Comparison of ENCODE assay signal across 22 cellular contexts in genomic region chr11:60777106-60777505, GRCh38. TPM values are rescaled to one million over a fixed set of nuclear protein-coding genes. Genes with fewer than 3 reads are reported as not detected.
A peak's percentile ranks its signal among the peaks of the same experiment; 100 is the strongest.
DNase-seq lines count a peak whose midpoint lies in the region; ATAC-seq and TF ChIP-seq lines count a peak whose summit lies in the region.
"Had no signal": no experiment of that assay in that cellular context is flagged by ENCODE, and none has a peak within 500 bp of the region (broad histone marks: within the 10 kb centered on the region; RNA-seq: fewer than 3 reads in every experiment).

No MANE protein-coding gene starts in this region.

- H3K27ac ChIP-seq in ACC112 (ENCODE audit: low read depth, low read length) (peak overlapping the region; percentile 64), GM23248 (peak overlapping the region; percentile 52)
- H3K27ac ChIP-seq: A549 had no signal

- H3F3A ChIP-seq in GM23248 (ENCODE audit: insufficient read depth) = peaks cover 17% of the 10 kb centered on the region

- H3K79me2 ChIP-seq in ACC112 (ENCODE audit: control insufficient read depth, insufficient read depth, low read length, unreplicated experiment) (no peaks in the 10 kb centered on the region), GM23248 (ENCODE audit: insufficient read depth) (no peaks in the 10 kb centered on the region)

- H3K27ac Mint-ChIP-seq in neural crest cell (ENCODE audit: unreplicated experiment) = peak overlapping the region; percentile 57
- no peak overlapping the region for H3K27ac Mint-ChIP-seq in activated naive CD4-positive, alpha-beta T cell treated with anti-CD3 and anti-CD28 coated beads, Interleukin-2, amount 10 ng/mL, durations not matched to agents 7 days and 5 days
- H3K27ac Mint-ChIP-seq in stimulated activated memory B cell treated with anti-CD40 and anti-IgM and Interleukin-4, amounts not matched to agents 10 μg/mL and 1 μg/mL and 100 μg/mL, for 72 hours = no peak overlapping the region
- H3K27ac Mint-ChIP-seq: CD14-positive monocyte, H9 had no signal

- in situ Hi-C loops in GM23248 (cut with MboI) = no loop called here

- H3K4me1 ChIP-seq in ACC112 (ENCODE audit: control insufficient read depth, insufficient read depth, low read length, unreplicated experiment) (peaks cover 17% of the 10 kb centered on the region), GM23248 (ENCODE audit: insufficient read depth) (peaks cover 17% of the 10 kb centered on the region), adipocyte (ENCODE audit: control insufficient read depth, insufficient read depth, low read length) (peaks cover 17% of the 10 kb centered on the region)

- H3K36me3 ChIP-seq in ACC112 (ENCODE audit: insufficient read depth, low read length) (no peaks in the 10 kb centered on the region), GM23248 (ENCODE audit: low read depth) (no peaks in the 10 kb centered on the region), adipocyte (ENCODE audit: control insufficient read depth, insufficient read depth, low read length, severe bottlenecking) (no peaks in the 10 kb centered on the region)

- no peak for DNase-seq in GM23248
- no peak for DNase-seq in adipocyte (ENCODE audit: low read depth)
- no peak for DNase-seq in neural crest cell (ENCODE audit: low read depth, low spot score)
- no peak for DNase-seq in activated naive CD4-positive, alpha-beta T cell treated with anti-CD3 and anti-CD28 coated beads, Interleukin-2, amount 10 ng/mL, durations not matched to agents 7 days and 5 days
- no peak for DNase-seq in amygdala (lab: John Stamatoyannopoulos, UW)
- DNase-seq: DMS 273 treated with DMSO at 0.1 percent for 48 hours, H9, MV-4-11, NCI-H1417 treated with DMSO at 0.1 percent for 48 hours, NCI-H2029, NCI-H2171, NCI-H748 treated with DMSO at 0.1 percent for 48 hours, OCI-M1, RPMI8226, SIG-M5 had no signal

- peaks cover 6% of the 10 kb centered on the region for H3K4me1 Mint-ChIP-seq in neural crest cell
- H3K4me1 Mint-ChIP-seq in activated naive CD4-positive, alpha-beta T cell treated with anti-CD3 and anti-CD28 coated beads, Interleukin-2, amount 10 ng/mL, durations not matched to agents 7 days and 5 days = peaks cover 7% of the 10 kb centered on the region
- peaks cover 31% of the 10 kb centered on the region for H3K4me1 Mint-ChIP-seq in stimulated activated memory B cell treated with anti-CD40 and anti-IgM and Interleukin-4, amounts not matched to agents 10 μg/mL and 1 μg/mL and 100 μg/mL, for 72 hours

- H3K4me2 ChIP-seq in GM23248 (ENCODE audit: unreplicated experiment) = peak overlapping the region; percentile 48
- H3K4me2 ChIP-seq: A549 had no signal

- H3K9me3 ChIP-seq in GM23248 (ENCODE audit: low read depth) = no peaks in the 10 kb centered on the region
- H3K9me3 ChIP-seq in adipocyte (ENCODE audit: control insufficient read depth, low read length) = peaks cover 7% of the 10 kb centered on the region
- H3K9me3 ChIP-seq: A549 had no signal

- peaks cover 2% of the 10 kb centered on the region for H3K27me3 Mint-ChIP-seq in neural crest cell (ENCODE audit: low read depth)
- peaks cover 33% of the 10 kb centered on the region for H3K27me3 Mint-ChIP-seq in activated naive CD4-positive, alpha-beta T cell treated with anti-CD3 and anti-CD28 coated beads, Interleukin-2, amount 10 ng/mL, durations not matched to agents 7 days and 5 days
- peaks cover 7% of the 10 kb centered on the region for H3K27me3 Mint-ChIP-seq in stimulated activated memory B cell treated with anti-CD40 and anti-IgM and Interleukin-4, amounts not matched to agents 10 μg/mL and 1 μg/mL and 100 μg/mL, for 72 hours

- no peaks in the 10 kb centered on the region for H3K36me3 Mint-ChIP-seq in neural crest cell (ENCODE audit: low read depth)
- H3K36me3 Mint-ChIP-seq in activated naive CD4-positive, alpha-beta T cell treated with anti-CD3 and anti-CD28 coated beads, Interleukin-2, amount 10 ng/mL, durations not matched to agents 7 days and 5 days = no peaks in the 10 kb centered on the region
- H3K36me3 Mint-ChIP-seq in stimulated activated memory B cell treated with anti-CD40 and anti-IgM and Interleukin-4, amounts not matched to agents 10 μg/mL and 1 μg/mL and 100 μg/mL, for 72 hours = no peaks in the 10 kb centered on the region
- H3K36me3 Mint-ChIP-seq: CD14-positive monocyte had no signal

- no peaks in the 10 kb centered on the region for H4K20me1 ChIP-seq in GM23248 (ENCODE audit: insufficient read depth)

- H3K4me3 ChIP-seq in ACC112 (ENCODE audit: low read depth, low read length) = no peak overlapping the region
- no peak overlapping the region for H3K4me3 ChIP-seq in GM23248
- peak overlapping the region; percentile 8 for H3K4me3 ChIP-seq in adipocyte (ENCODE audit: low read length)
- H3K4me3 ChIP-seq: A549, K562 had no signal

- TF ChIP-seq CTCF in neural crest cell (conservative IDR thresholded peaks at IDR 0.05) = no peak

- CTCF ChIA-PET in activated naive CD4-positive, alpha-beta T cell treated with anti-CD3 and anti-CD28 coated beads, Interleukin-2, amount 10 ng/mL, durations not matched to agents 7 days and 5 days (lab: Charles Lee) = interaction anchor here (1.0 to 4.0 kb wide), 8 partner anchors 9 to 138 kb away, joined by 3 to 22 read pairs (median 8); no protein-coding TSS in a partner anchor

- ATAC-seq in HG03196 (IDR thresholded peaks at IDR 0.05; ENCODE audit: unreplicated experiment) = no peak
- no peak for ATAC-seq in stimulated activated memory B cell treated with anti-CD40 and anti-IgM and Interleukin-4, amounts not matched to agents 10 μg/mL and 1 μg/mL and 100 μg/mL, for 72 hours
- ATAC-seq: A549, K562 had no signal

- WGBS in GM23248 (ENCODE audit: low coverage in 1 of 2, low lambda C conversion rate in 2 of 2, missing lambda C conversion rate in 2 of 2), 2 experiments = 54 to 64% methylated on average over 4 of the region's 4 CpGs

- H3K9ac ChIP-seq in GM23248 (peak overlapping the region; percentile 35), adipocyte (ENCODE audit: low read length) (no peak overlapping the region)

- no peaks in the 10 kb centered on the region for H3K9me3 Mint-ChIP-seq in neural crest cell
- H3K9me3 Mint-ChIP-seq in activated naive CD4-positive, alpha-beta T cell treated with anti-CD3 and anti-CD28 coated beads, Interleukin-2, amount 10 ng/mL, durations not matched to agents 7 days and 5 days = no peaks in the 10 kb centered on the region
- H3K9me3 Mint-ChIP-seq in stimulated activated memory B cell treated with anti-CD40 and anti-IgM and Interleukin-4, amounts not matched to agents 10 μg/mL and 1 μg/mL and 100 μg/mL, for 72 hours = no peaks in the 10 kb centered on the region

- H3K27me3 ChIP-seq in ACC112 (ENCODE audit: insufficient read depth, low read length) = peaks cover 12% of the 10 kb centered on the region; the same call in 1 of the 2 replicates
- peaks cover 19% of the 10 kb centered on the region; the same call in 1 of the 2 replicates for H3K27me3 ChIP-seq in GM23248 (replicated peaks; ENCODE audit: insufficient read depth)
- peaks cover 29% of the 10 kb centered on the region for H3K27me3 ChIP-seq in adipocyte (replicated peaks; ENCODE audit: control insufficient read depth, insufficient read depth, low read length)

- no peak overlapping the region for H3K4me3 Mint-ChIP-seq in neural crest cell
- H3K4me3 Mint-ChIP-seq in activated naive CD4-positive, alpha-beta T cell treated with anti-CD3 and anti-CD28 coated beads, Interleukin-2, amount 10 ng/mL, durations not matched to agents 7 days and 5 days = no peak overlapping the region
- H3K4me3 Mint-ChIP-seq in stimulated activated memory B cell treated with anti-CD40 and anti-IgM and Interleukin-4, amounts not matched to agents 10 μg/mL and 1 μg/mL and 100 μg/mL, for 72 hours = no peak overlapping the region
- H3K4me3 Mint-ChIP-seq: CD14-positive monocyte, H9 had no signal

- H3K9me2 ChIP-seq in GM23248 (ENCODE audit: insufficient read depth) = no peaks in the 10 kb centered on the region

- peak overlapping the region; percentile 18 for H2AFZ ChIP-seq in ACC112 (ENCODE audit: low read length, unreplicated experiment)
- peak overlapping the region; percentile 8; the same call in 1 of the 2 replicates for H2AFZ ChIP-seq in GM23248

RNA-seq across cellular contexts. Expression of gene MS4A10, which starts 8.0 kb away (rescaled TPM):
- total RNA-seq in GM23248 (2014; rRNA removed; shearing (Covaris generic)) = not detected in 2 replicates
- polyA plus RNA-seq in GM23248 (2016; fragmentation: Nextera tagmentation; extraction: Ambion mirVana) = not detected in 2 replicates
- not detected in 2 replicates for total RNA-seq in neural crest cell
- total RNA-seq: H9, K562, NCI-H460 had no signal
- polyA plus RNA-seq: A549, CD14-positive monocyte, K562 had no signal

RNA-seq across cellular contexts. Expression of gene MS4A15, which starts 20.4 kb away (rescaled TPM):
- total RNA-seq in GM23248 (2014; rRNA removed; shearing (Covaris generic)) = not detected in 2 replicates
- not detected in 2 replicates for polyA plus RNA-seq in GM23248 (2016; fragmentation: Nextera tagmentation; extraction: Ambion mirVana)
- total RNA-seq in neural crest cell = not detected in 2 replicates
- total RNA-seq: K562, NCI-H460 had no signal
- polyA plus RNA-seq: A549, CD14-positive monocyte, K562 had no signal

RNA-seq across cellular contexts. Expression of gene MS4A18, which starts 52.6 kb away (rescaled TPM):
- total RNA-seq in GM23248 (2014; rRNA removed; shearing (Covaris generic)) = not detected in 2 replicates
- not detected in 2 replicates for polyA plus RNA-seq in GM23248 (2016; fragmentation: Nextera tagmentation; extraction: Ambion mirVana)
- not detected in 2 replicates for total RNA-seq in neural crest cell
- total RNA-seq: H9, K562, NCI-H460 had no signal
- polyA plus RNA-seq: A549, CD14-positive monocyte, K562 had no signal
